In the genomic region with DNA sequence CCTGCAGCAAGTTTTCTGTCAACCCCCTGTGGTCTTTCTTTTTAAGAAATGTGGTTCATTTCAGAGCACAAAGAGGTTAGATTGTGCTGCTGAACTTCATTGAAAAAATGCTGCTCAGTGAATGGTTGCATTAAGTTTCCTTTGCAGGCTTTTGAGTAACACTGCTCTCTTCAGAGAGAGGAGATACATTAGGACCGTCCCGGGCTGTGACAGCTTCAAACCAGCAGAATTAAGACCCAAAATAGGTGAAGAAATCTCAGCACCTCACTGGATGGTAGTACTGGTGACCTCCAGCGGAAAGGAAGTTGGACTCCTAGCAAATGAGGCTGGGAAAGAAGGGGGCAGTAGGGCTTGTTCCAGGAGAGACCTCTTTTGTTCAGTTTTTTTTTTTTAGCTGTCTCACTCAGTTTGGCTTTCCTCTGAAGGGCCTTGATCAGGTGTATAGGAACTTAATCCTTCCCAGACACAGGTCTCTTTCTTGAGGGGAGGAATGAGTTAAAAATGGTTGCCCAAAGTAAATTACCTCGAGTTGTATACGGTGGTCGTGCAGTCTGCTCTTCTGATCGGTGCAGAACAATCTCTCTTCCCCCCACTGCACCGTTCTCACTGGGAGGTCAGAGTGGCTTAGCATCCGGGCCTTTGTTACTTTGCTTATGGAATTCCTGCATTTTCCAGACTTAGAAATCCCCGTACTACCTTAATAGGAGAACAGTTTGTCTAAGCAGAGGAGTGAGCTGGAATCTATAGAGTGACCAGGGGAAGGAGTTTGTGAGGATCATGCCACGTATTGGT, we compare ENCODE assay signal across 8 cellular contexts.
A peak's percentile ranks its signal among the peaks of the same experiment; 100 is the strongest.
DNase-seq lines count a peak whose midpoint lies in the region; ATAC-seq and TF ChIP-seq lines count a peak whose summit lies in the region.

No MANE protein-coding gene starts in this region.

- ATAC-seq in activated CD8-positive, alpha-beta T cell treated with anti-CD3 and anti-CD28 coated beads, Interleukin-2, amount 10 ng/mL, durations not matched to agents 7 days and 5 days = no peak
- ATAC-seq in activated CD8-positive, alpha-beta T cell treated with anti-CD3 and anti-CD28 coated beads for 36 hours = no peak
- ATAC-seq in right lobe of liver (no peak), upper lobe of left lung (ENCODE audit: low FRiP score in 2 of 2) (no peak), GM21786 (IDR thresholded peaks at IDR 0.05; ENCODE audit: unreplicated experiment) (no peak)

- no peak for TF ChIP-seq CTCF in activated CD8-positive, alpha-beta T cell treated with anti-CD3 and anti-CD28 coated beads for 36 hours (IDR thresholded peaks at IDR 0.05)
- TF ChIP-seq CTCF in right lobe of liver (IDR thresholded peaks at IDR 0.05) (no peak), upper lobe of left lung (IDR thresholded peaks at IDR 0.05) (no peak)

- TF ChIP-seq EP300 in upper lobe of left lung (IDR thresholded peaks at IDR 0.05) = no peak

- H3K27ac ChIP-seq in caudate nucleus (ENCODE audit: low read depth, low read length) = peak overlapping the region; percentile 86
- peak overlapping the region; percentile 82 to 93 (median 91) for H3K27ac ChIP-seq in right lobe of liver
- H3K27ac ChIP-seq in upper lobe of left lung = peak overlapping the region; percentile 94 to 96 (median 96)

- no peaks in the 10 kb centered on the region for H3K9me3 ChIP-seq in right lobe of liver
- H3K9me3 ChIP-seq in upper lobe of left lung = no peaks in the 10 kb centered on the region

- no peaks in the 10 kb centered on the region for H3K27me3 ChIP-seq in right lobe of liver
- no peaks in the 10 kb centered on the region for H3K27me3 ChIP-seq in upper lobe of left lung

- H3K4me3 ChIP-seq in right lobe of liver = peak overlapping the region; percentile 76 to 81 (median 81)
- peak overlapping the region; percentile 32 to 96 (median 88) for H3K4me3 ChIP-seq in upper lobe of left lung

- DNase-seq in activated CD8-positive, alpha-beta T cell treated with anti-CD3 and anti-CD28 coated beads, Interleukin-2, amount 10 ng/mL, durations not matched to agents 7 days and 5 days = no peak
- no peak for DNase-seq in activated CD8-positive, alpha-beta T cell treated with anti-CD3 and anti-CD28 coated beads for 36 hours
- DNase-seq in caudate nucleus (lab: John Stamatoyannopoulos, UW) (no peak), right lobe of liver (no peak), upper lobe of left lung (no peak), activated T-cell treated with anti-CD3 and anti-CD28 coated beads for 4 hours (no peak), GM19238 (ENCODE audit: insufficient read length, low spot score) (no peak)

- POLR2A ChIA-PET in activated CD8-positive, alpha-beta T cell treated with anti-CD3 and anti-CD28 coated beads, Interleukin-2, amount 10 ng/mL, durations not matched to agents 7 days and 5 days (lab: Charles Lee) = interaction anchor here (0.8 kb wide), 1 partner anchor 108 kb away, joined by 3 read pairs; no protein-coding TSS in a partner anchor
- POLR2A ChIA-PET in activated CD8-positive, alpha-beta T cell treated with anti-CD3 and anti-CD28 coated beads for 36 hours (lab: Charles Lee) = interaction anchor here (0.6 kb wide), 2 partner anchors 155 to 578 kb away, joined by 3 read pairs; no protein-coding TSS in a partner anchor

- H3K4me1 ChIP-seq in right lobe of liver = peaks cover 3 to 56% (median 15%) of the 10 kb centered on the region in 4 donors
- peaks cover 65 to 92% (median 77%) of the 10 kb centered on the region in 4 donors for H3K4me1 ChIP-seq in upper lobe of left lung

- H3K27me3 Mint-ChIP-seq in activated CD8-positive, alpha-beta T cell treated with anti-CD3 and anti-CD28 coated beads, Interleukin-2, amount 10 ng/mL, durations not matched to agents 7 days and 5 days (ENCODE audit: low read depth) = peaks cover 7% of the 10 kb centered on the region
- peaks cover 7% of the 10 kb centered on the region for H3K27me3 Mint-ChIP-seq in activated CD8-positive, alpha-beta T cell treated with anti-CD3 and anti-CD28 coated beads for 36 hours

- H3K4me1 Mint-ChIP-seq in activated CD8-positive, alpha-beta T cell treated with anti-CD3 and anti-CD28 coated beads, Interleukin-2, amount 10 ng/mL, durations not matched to agents 7 days and 5 days (ENCODE audit: low read depth) = peaks cover 24% of the 10 kb centered on the region
- H3K4me1 Mint-ChIP-seq in activated CD8-positive, alpha-beta T cell treated with anti-CD3 and anti-CD28 coated beads for 36 hours (ENCODE audit: low read depth) = peaks cover 31% of the 10 kb centered on the region

- intact Hi-C loops in activated CD8-positive, alpha-beta T cell treated with anti-CD3 and anti-CD28 coated beads for 36 hours (cut with micrococcal nuclease) = no loop called here
- intact Hi-C loops in right lobe of liver (cut with DNase I) = loop anchor here in 1 of 2 donors (10.0 kb wide), 2 partner anchors 148 to 278 kb away; no protein-coding TSS in a partner anchor

- WGBS in right lobe of liver (ENCODE audit: insufficient coverage, low coverage, low lambda C conversion rate, missing lambda C conversion rate) = 49% methylated on average over 10 of the region's 11 CpGs
- 34 to 36% methylated on average over 11 of the region's 11 CpGs for WGBS in upper lobe of left lung, 2 donors

- peak overlapping the region; percentile 13 for H3K4me3 Mint-ChIP-seq in activated CD8-positive, alpha-beta T cell treated with anti-CD3 and anti-CD28 coated beads, Interleukin-2, amount 10 ng/mL, durations not matched to agents 7 days and 5 days
- no peak overlapping the region for H3K4me3 Mint-ChIP-seq in activated CD8-positive, alpha-beta T cell treated with anti-CD3 and anti-CD28 coated beads for 36 hours

- no peaks in the 10 kb centered on the region for H3K36me3 Mint-ChIP-seq in activated CD8-positive, alpha-beta T cell treated with anti-CD3 and anti-CD28 coated beads, Interleukin-2, amount 10 ng/mL, durations not matched to agents 7 days and 5 days (ENCODE audit: low read depth)
- H3K36me3 Mint-ChIP-seq in activated CD8-positive, alpha-beta T cell treated with anti-CD3 and anti-CD28 coated beads for 36 hours (ENCODE audit: low read depth) = no peaks in the 10 kb centered on the region

- TF ChIP-seq POLR2A in right lobe of liver (IDR thresholded peaks at IDR 0.05) = no peak
- no peak for TF ChIP-seq POLR2A in upper lobe of left lung (IDR thresholded peaks at IDR 0.05)

- no peak overlapping the region for H3K27ac Mint-ChIP-seq in activated CD8-positive, alpha-beta T cell treated with anti-CD3 and anti-CD28 coated beads, Interleukin-2, amount 10 ng/mL, durations not matched to agents 7 days and 5 days
- no peak overlapping the region for H3K27ac Mint-ChIP-seq in activated CD8-positive, alpha-beta T cell treated with anti-CD3 and anti-CD28 coated beads for 36 hours

- H3K36me3 ChIP-seq in right lobe of liver = no peaks in the 10 kb centered on the region
- H3K36me3 ChIP-seq in upper lobe of left lung = no peaks in the 10 kb centered on the region

- CTCF ChIA-PET in activated CD8-positive, alpha-beta T cell treated with anti-CD3 and anti-CD28 coated beads, Interleukin-2, amount 10 ng/mL, durations not matched to agents 7 days and 5 days (lab: Charles Lee) = interaction anchor here (1.0 to 4.4 kb wide), 6 partner anchors 9 to 432 kb away, joined by 3 to 40 read pairs (median 6); no protein-coding TSS in a partner anchor
- CTCF ChIA-PET in activated CD8-positive, alpha-beta T cell treated with anti-CD3 and anti-CD28 coated beads for 36 hours (lab: Charles Lee) = interaction anchor here (1.4 to 7.0 kb wide), 3 partner anchors 9 to 151 kb away, joined by 6 to 34 read pairs (median 13); no protein-coding TSS in a partner anchor

- no peaks in the 10 kb centered on the region for H3K9me3 Mint-ChIP-seq in activated CD8-positive, alpha-beta T cell treated with anti-CD3 and anti-CD28 coated beads, Interleukin-2, amount 10 ng/mL, durations not matched to agents 7 days and 5 days (ENCODE audit: insufficient read depth)
- no peaks in the 10 kb centered on the region for H3K9me3 Mint-ChIP-seq in activated CD8-positive, alpha-beta T cell treated with anti-CD3 and anti-CD28 coated beads for 36 hours
